Comparison of ENCODE assay signal across 1 cellular context in genomic region chr2:217652761-217653160, GRCh38.
TF ChIP-seq lines count a peak whose summit lies in the region.

No MANE protein-coding gene starts in this region.

TF ChIP-seq in HepG2, 621 proteins besides CTCF, POLR2A, EP300 and RAD21:
- TF ChIP-seq HOXA3 (CRISPR knock-in tag; IDR thresholded peaks at IDR 0.05): no peak
- TF ChIP-seq NBN (conservative IDR thresholded peaks at IDR 0.05): no peak
- TF ChIP-seq ZNF747 (CRISPR knock-in tag; IDR thresholded peaks at IDR 0.05; ENCODE audit: borderline replicate concordance): no peak
- TF ChIP-seq MIXL1 (CRISPR knock-in tag; IDR thresholded peaks at IDR 0.05): no peak
- TF ChIP-seq RNF219 (CRISPR knock-in tag; IDR thresholded peaks at IDR 0.05): no peak
- no peak for TF ChIP-seq SAFB2 (CRISPR knock-in tag; IDR thresholded peaks at IDR 0.05; ENCODE audit: borderline replicate concordance, low read depth)
- no peak for TF ChIP-seq ZBTB49 (CRISPR knock-in tag; IDR thresholded peaks at IDR 0.05; ENCODE audit: borderline replicate concordance)
- no peak for TF ChIP-seq ZBTB2 (CRISPR knock-in tag; IDR thresholded peaks at IDR 0.05; ENCODE audit: low read depth)
- TF ChIP-seq ZNF776 (CRISPR knock-in tag; IDR thresholded peaks at IDR 0.05): no peak
- no peak for TF ChIP-seq CHD4 (IDR thresholded peaks at IDR 0.05; ENCODE audit: borderline replicate concordance, low read length)
- TF ChIP-seq SYNCRIP (IDR thresholded peaks at IDR 0.05; ENCODE audit: insufficient read depth, low read depth, low read length): no peak
- no peak for TF ChIP-seq ATAD3A (CRISPR knock-in tag; IDR thresholded peaks at IDR 0.05)
- no peak for TF ChIP-seq THYN1 (CRISPR knock-in tag; IDR thresholded peaks at IDR 0.05; ENCODE audit: borderline replicate concordance, low read depth)
- no peak for TF ChIP-seq GTF3A (CRISPR knock-in tag; conservative IDR thresholded peaks at IDR 0.05)
- no peak for TF ChIP-seq GATAD2A (CRISPR knock-in tag; IDR thresholded peaks at IDR 0.05)
- TF ChIP-seq ZNF180 (CRISPR knock-in tag; IDR thresholded peaks at IDR 0.05; ENCODE audit: borderline replicate concordance, low read depth): no peak
- no peak for TF ChIP-seq CREBL2 (CRISPR knock-in tag; IDR thresholded peaks at IDR 0.05; ENCODE audit: borderline replicate concordance)
- no peak for TF ChIP-seq KDM2A (CRISPR knock-in tag; IDR thresholded peaks at IDR 0.05; ENCODE audit: borderline replicate concordance, low read depth)
- no peak for TF ChIP-seq IRF1 (CRISPR knock-in tag; IDR thresholded peaks at IDR 0.05; ENCODE audit: low read depth)
- no peak for TF ChIP-seq SIN3A (IDR thresholded peaks at IDR 0.05; ENCODE audit: borderline replicate concordance, low read depth, low read length)
TF ChIP-seq in HepG2: peak in this region for 0.
